ENCODE assay signal across 19 cellular contexts in the genomic region with DNA sequence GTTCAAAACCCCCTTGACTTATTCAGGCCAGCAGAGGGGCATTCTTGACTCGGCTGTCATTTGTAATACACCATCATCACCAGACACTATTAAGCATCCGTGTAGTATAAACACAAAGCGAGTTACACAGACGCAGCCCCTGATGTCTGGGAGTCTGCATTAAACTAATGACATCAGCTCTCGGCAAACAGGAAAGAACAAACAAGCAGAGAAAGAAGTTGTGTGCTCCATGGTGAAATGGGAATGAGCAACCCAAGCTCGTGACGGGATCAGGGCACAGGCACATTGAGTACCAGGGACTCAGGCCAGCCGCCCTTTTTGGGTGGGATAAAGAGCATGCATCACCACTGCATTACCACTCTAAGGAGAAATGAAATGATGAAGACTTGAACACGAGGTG.
"Had no signal": no experiment of that assay in that cellular context is flagged by ENCODE, and none has a peak within 500 bp of the region (broad histone marks: within the 10 kb centered on the region; RNA-seq: fewer than 3 reads in every experiment).

No MANE protein-coding gene starts in this region.

- H3K27me3 ChIP-seq: brain microvascular endothelial cell, gastrocnemius medialis, right atrium auricular region had no signal

- H3K27ac Mint-ChIP-seq: activated T-cell treated with anti-CD3 and anti-CD28 coated beads, Interleukin-2, amount 50 U/mL, for 72 hours; immature natural killer cell; progenitor cell of endocrine pancreas; stimulated activated naive CD8-positive, alpha-beta T cell treated with anti-CD3 and anti-CD28 coated beads, Interleukin-15, amount 100 ng/mL, for 72 hours; type B pancreatic cell had no signal

- H3K4me1 ChIP-seq: gastrocnemius medialis, heart left ventricle, right atrium auricular region, suprapubic skin had no signal

- H3K4me3 Mint-ChIP-seq: activated T-cell treated with anti-CD3 and anti-CD28 coated beads, Interleukin-2, amount 50 U/mL, for 72 hours; immature natural killer cell; stimulated activated naive CD8-positive, alpha-beta T cell treated with anti-CD3 and anti-CD28 coated beads, Interleukin-15, amount 100 ng/mL, for 72 hours; type B pancreatic cell had no signal

- ATAC-seq: activated T-cell treated with anti-CD3 and anti-CD28 coated beads, Interleukin-2, amount 50 U/mL, for 72 hours; gastrocnemius medialis; heart left ventricle; left ventricle myocardium superior; stimulated activated naive CD8-positive, alpha-beta T cell treated with anti-CD3 and anti-CD28 coated beads, Interleukin-15, amount 100 ng/mL, for 72 hours had no signal

- H3K27ac ChIP-seq: brain microvascular endothelial cell, gastrocnemius medialis, heart left ventricle, right atrium auricular region, suprapubic skin had no signal

- DNase-seq: activated CD4-positive, alpha-beta T cell treated with anti-CD3 and anti-CD28 coated beads, Interleukin-2, amount 50 U/mL, for 4 hours; activated effector memory CD4-positive, alpha-beta T cell treated with anti-CD3 and anti-CD28 coated beads, Interleukin-2, amount 50 U/mL, for 16 hours; activated naive CD4-positive, alpha-beta T cell treated with anti-CD3 and anti-CD28 coated beads, Interleukin-2, amount 50 U/mL, for 16 hours; activated T-cell treated with anti-CD3 and anti-CD28 coated beads, Interleukin-2, amount 50 U/mL, for 72 hours; aorta; brain microvascular endothelial cell; central memory CD4-positive, alpha-beta T cell; gastrocnemius medialis; heart left ventricle; immature natural killer cell; kidney glomerular epithelial cell; left ventricle myocardium superior; occipital lobe; stimulated activated naive CD8-positive, alpha-beta T cell treated with anti-CD3 and anti-CD28 coated beads, Interleukin-15, amount 100 ng/mL, for 72 hours; T-helper 2 cell had no signal

- H3K36me3 Mint-ChIP-seq: immature natural killer cell had no signal

- H3K36me3 ChIP-seq: brain microvascular endothelial cell, gastrocnemius medialis, heart left ventricle, right atrium auricular region, suprapubic skin had no signal

- H3K4me1 Mint-ChIP-seq: immature natural killer cell; stimulated activated naive CD8-positive, alpha-beta T cell treated with anti-CD3 and anti-CD28 coated beads, Interleukin-15, amount 100 ng/mL, for 72 hours had no signal

- H3K9me3 ChIP-seq: gastrocnemius medialis, heart left ventricle, right atrium auricular region, suprapubic skin had no signal

- H3K4me3 ChIP-seq: gastrocnemius medialis, heart left ventricle, right atrium auricular region, suprapubic skin had no signal
